22 cellular contexts compared by ENCODE assay signal in the genomic region with DNA sequence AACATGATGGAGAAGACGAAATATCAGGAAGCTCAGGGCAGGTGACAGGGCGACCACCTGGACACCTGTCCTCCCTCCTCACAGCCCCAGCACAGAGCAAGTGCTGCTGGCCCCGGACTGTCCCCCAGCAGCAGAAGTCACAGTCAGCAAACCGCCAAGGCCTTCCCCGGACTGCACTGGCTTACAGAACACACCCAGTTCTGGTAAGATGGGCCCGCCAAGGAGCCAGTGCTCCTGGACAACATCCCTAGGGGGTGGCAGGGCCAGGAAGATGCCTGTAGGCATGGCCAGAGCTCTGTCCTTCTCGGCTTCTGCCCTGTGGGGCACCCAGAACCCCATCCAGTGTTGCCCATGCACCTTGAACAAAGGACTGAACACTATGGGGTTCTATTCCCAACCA.
A peak's percentile ranks its signal among the peaks of the same experiment; 100 is the strongest.
DNase-seq lines count a peak whose midpoint lies in the region; ATAC-seq and TF ChIP-seq lines count a peak whose summit lies in the region.
"Had no signal": no experiment of that assay in that cellular context is flagged by ENCODE, and none has a peak within 500 bp of the region (broad histone marks: within the 10 kb centered on the region; RNA-seq: fewer than 3 reads in every experiment).

No MANE protein-coding gene starts in this region.

- H3K4me3 ChIP-seq in DND-41 (ENCODE audit: low read depth in 1 of 2, low read length in 2 of 2): no peak overlapping the region
- no peak overlapping the region for H3K4me3 ChIP-seq in neuronal stem cell (ENCODE audit: low read length in 2 of 2)
- H3K4me3 ChIP-seq: BLaER1, cardiac muscle cell, dorsolateral prefrontal cortex had no signal

- H3K18ac ChIP-seq in neuronal stem cell (ENCODE audit: low read length): peak overlapping the region; percentile 68

- peaks cover 91% of the 10 kb centered on the region for H3K4me1 Mint-ChIP-seq in activated CD8-positive, alpha-beta memory T cell treated with anti-CD3 and anti-CD28 coated beads, Interleukin-2, amount 10 ng/mL, durations not matched to agents 7 days and 5 days
- peaks cover 99% of the 10 kb centered on the region for H3K4me1 Mint-ChIP-seq in activated naive CD8-positive, alpha-beta T cell (ENCODE audit: low read depth)

- no peak overlapping the region for H2AK5ac ChIP-seq in neuronal stem cell (ENCODE audit: low read depth, low read length)

- H3K36me3 ChIP-seq in DND-41 (ENCODE audit: insufficient read depth, low read length) (peaks cover 89% of the 10 kb centered on the region), neuronal stem cell (replicated peaks in 1 of 2; ENCODE audit: control insufficient read depth in 2 of 2, insufficient read depth in 2 of 2, low read length in 2 of 2) (no peaks in the 10 kb centered on the region)
- H3K36me3 ChIP-seq: cardiac muscle cell, neutrophil had no signal

- H3K23ac ChIP-seq in neuronal stem cell (ENCODE audit: low read depth, low read length, poor library complexity): no peak overlapping the region

- peaks cover 4% of the 10 kb centered on the region; the same call in 1 of the 2 replicates for H3K4me1 ChIP-seq in DND-41 (ENCODE audit: insufficient read depth, low read length)
- H3K4me1 ChIP-seq in neuronal stem cell (ENCODE audit: control insufficient read depth in 2 of 2, insufficient read depth in 1 of 2, low read depth in 1 of 2, low read length in 2 of 2): peaks cover 0 to 9% of the 10 kb centered on the region in 2 donors

- ATAC-seq in activated CD8-positive, alpha-beta memory T cell treated with anti-CD3 and anti-CD28 coated beads, Interleukin-2, amount 10 ng/mL, durations not matched to agents 7 days and 5 days: no peak
- 0 out of 3 replicates have a peak, but pooled peaks have one; percentile 15 for ATAC-seq in DND-41 (ENCODE audit: insufficient read depth, low read depth)
- no peak for ATAC-seq in HG02571 (IDR thresholded peaks at IDR 0.05; ENCODE audit: unreplicated experiment)
- ATAC-seq: foreskin keratinocyte, HepG2 had no signal

- CTCF ChIA-PET in activated CD8-positive, alpha-beta memory T cell treated with anti-CD3 and anti-CD28 coated beads, Interleukin-2, amount 10 ng/mL, durations not matched to agents 7 days and 5 days (lab: Charles Lee): interaction anchor here (0.9 to 2.6 kb wide), 5 partner anchors 21 to 78 kb away, joined by 3 to 9 read pairs (median 8); a partner anchor contains a TSS

- no peak overlapping the region for H2BK12ac ChIP-seq in neuronal stem cell (ENCODE audit: low read length)

- H4K91ac ChIP-seq in neuronal stem cell (ENCODE audit: low read depth, low read length, poor library complexity): peak overlapping the region; percentile 56

- no peak overlapping the region for H3K4ac ChIP-seq in neuronal stem cell (ENCODE audit: low read length)

- H4K8ac ChIP-seq in neuronal stem cell (ENCODE audit: low read depth, low read length): peak overlapping the region; percentile 84

- H3K27ac ChIP-seq in DND-41 (ENCODE audit: low read length) (no peak overlapping the region), neuronal stem cell (replicated peaks; ENCODE audit: low read length) (no peak overlapping the region)
- H3K27ac ChIP-seq: BLaER1, cardiac muscle cell, foreskin keratinocyte, neutrophil had no signal

- H3K4me3 Mint-ChIP-seq in activated CD8-positive, alpha-beta memory T cell treated with anti-CD3 and anti-CD28 coated beads, Interleukin-2, amount 10 ng/mL, durations not matched to agents 7 days and 5 days: no peak overlapping the region
- H3K4me3 Mint-ChIP-seq in activated naive CD8-positive, alpha-beta T cell: peak overlapping the region; percentile 89

- DNase-seq in activated CD8-positive, alpha-beta memory T cell treated with anti-CD3 and anti-CD28 coated beads, Interleukin-2, amount 10 ng/mL, durations not matched to agents 7 days and 5 days: no peak
- no peak for DNase-seq in activated CD8-positive, alpha-beta memory T cell treated with anti-CD3 and anti-CD28 coated beads for 24 hours
- DNase-seq in DND-41: no peak
- no peak for DNase-seq in neuronal stem cell (ENCODE audit: low spot score)
- no peak for DNase-seq in NCI-H2196 (lab: John Stamatoyannopoulos, UW; ENCODE audit: unreplicated experiment)
- DNase-seq in GF-D8 (lab: John Stamatoyannopoulos, UW): no peak
- DNase-seq: amniotic stem cell, foreskin keratinocyte, hippocampal formation, NCI-H1105 treated with DMSO at 0.1 percent for 48 hours, NCI-H2081 treated with DMSO at 0.1 percent for 48 hours, NCI-H510A, retina, substantia nigra, T1000 had no signal

- H2BK120ac ChIP-seq in neuronal stem cell (ENCODE audit: low read depth, low read length): no peak overlapping the region

- no peak overlapping the region for H2BK5ac ChIP-seq in neuronal stem cell (ENCODE audit: low read length)

- WGBS in neuronal stem cell (ENCODE audit: extremely low coverage in 2 of 2, insufficient read length in 2 of 2, insufficient replicate concordance in 1 of 2), 2 donors: no CpG with 5 or more reads among the region's 7 CpGs

- H3K9me3 ChIP-seq in DND-41 (ENCODE audit: insufficient read depth, low read length, severe bottlenecking) (no peaks in the 10 kb centered on the region), neuronal stem cell (replicated peaks in 1 of 2; ENCODE audit: control insufficient read depth in 2 of 2, insufficient read depth in 1 of 2, low read depth in 1 of 2, low read length in 2 of 2) (no peaks in the 10 kb centered on the region)
- H3K9me3 ChIP-seq: BLaER1, neutrophil had no signal

- no peak overlapping the region for H3K4me2 ChIP-seq in DND-41 (ENCODE audit: insufficient read depth, low read length)
- no peak overlapping the region for H3K4me2 ChIP-seq in neuronal stem cell (ENCODE audit: insufficient read depth, low read length, poor library complexity, severe bottlenecking)
- H3K4me2 ChIP-seq: BLaER1 had no signal

- peak overlapping the region; percentile 22 for H2BK15ac ChIP-seq in neuronal stem cell (ENCODE audit: low read length)

- peaks cover 92% of the 10 kb centered on the region for H4K20me1 ChIP-seq in DND-41 (ENCODE audit: insufficient read depth, low read length)

- no peaks in the 10 kb centered on the region for H3K27me3 Mint-ChIP-seq in activated CD8-positive, alpha-beta memory T cell treated with anti-CD3 and anti-CD28 coated beads, Interleukin-2, amount 10 ng/mL, durations not matched to agents 7 days and 5 days
- no peaks in the 10 kb centered on the region for H3K27me3 Mint-ChIP-seq in activated naive CD8-positive, alpha-beta T cell

- H3K9ac ChIP-seq in DND-41 (ENCODE audit: low read depth, low read length) (no peak overlapping the region), neuronal stem cell (ENCODE audit: low read depth, low read length, poor library complexity) (no peak overlapping the region)
- H3K9ac ChIP-seq: BLaER1 had no signal

- H3K9me3 Mint-ChIP-seq in activated CD8-positive, alpha-beta memory T cell treated with anti-CD3 and anti-CD28 coated beads, Interleukin-2, amount 10 ng/mL, durations not matched to agents 7 days and 5 days (ENCODE audit: low read depth): no peaks in the 10 kb centered on the region
- no peaks in the 10 kb centered on the region for H3K9me3 Mint-ChIP-seq in activated naive CD8-positive, alpha-beta T cell (ENCODE audit: low read depth)

- no peak overlapping the region for H3K14ac ChIP-seq in neuronal stem cell (ENCODE audit: low read length)

- H3K36me3 Mint-ChIP-seq in activated CD8-positive, alpha-beta memory T cell treated with anti-CD3 and anti-CD28 coated beads, Interleukin-2, amount 10 ng/mL, durations not matched to agents 7 days and 5 days: peaks cover 22% of the 10 kb centered on the region
- peaks cover 2% of the 10 kb centered on the region for H3K36me3 Mint-ChIP-seq in activated naive CD8-positive, alpha-beta T cell

- H2AFZ ChIP-seq in DND-41 (ENCODE audit: low read depth, low read length): no peak overlapping the region
- no peak overlapping the region for H2AFZ ChIP-seq in neuronal stem cell (ENCODE audit: low read length)

- no peaks in the 10 kb centered on the region for H3K27me3 ChIP-seq in DND-41 (ENCODE audit: insufficient read depth, low read length, poor library complexity)
- peaks cover 0 to 11% (median 0%) of the 10 kb centered on the region in 3 experiments for H3K27me3 ChIP-seq in neuronal stem cell (ENCODE audit: control insufficient read depth in 3 of 3, insufficient read depth in 3 of 3, low read depth in 1 of 3, low read length in 3 of 3)
- H3K27me3 ChIP-seq: BLaER1, cardiac muscle cell, foreskin keratinocyte had no signal

- TF ChIP-seq CTCF in DND-41 (IDR thresholded peaks at IDR 0.05; ENCODE audit: borderline replicate concordance, extremely low read depth, low read length, poor library complexity, severe bottlenecking): no peak

- H3K79me1 ChIP-seq in neuronal stem cell (ENCODE audit: low read depth, low read length): no peaks in the 10 kb centered on the region

- peaks cover 100% of the 10 kb centered on the region for H3K79me2 ChIP-seq in DND-41 (ENCODE audit: insufficient read depth, low read length)

- peak overlapping the region; percentile 94 for H3K27ac Mint-ChIP-seq in activated CD8-positive, alpha-beta memory T cell treated with anti-CD3 and anti-CD28 coated beads, Interleukin-2, amount 10 ng/mL, durations not matched to agents 7 days and 5 days
- peak overlapping the region; percentile 100 for H3K27ac Mint-ChIP-seq in activated naive CD8-positive, alpha-beta T cell
